In genomic region chr5:168666356-168666755, GRCh38 we compare ENCODE assay signal across 19 cellular contexts.
"Had no signal": no experiment of that assay in that cellular context is flagged by ENCODE, and none has a peak within 500 bp of the region (broad histone marks: within the 10 kb centered on the region; RNA-seq: fewer than 3 reads in every experiment).

No MANE protein-coding gene starts in this region.

- H3K4me3 ChIP-seq: coronary artery, dorsolateral prefrontal cortex, esophagus muscularis mucosa, gastroesophageal sphincter, heart right ventricle, left lung, lower lobe of right lung, mucosa of descending colon had no signal

- H3K4me1 ChIP-seq: esophagus muscularis mucosa, foreskin keratinocyte, gastroesophageal sphincter, heart right ventricle, left lung, lower lobe of right lung had no signal

- H3K27ac ChIP-seq: coronary artery, dorsolateral prefrontal cortex, esophagus muscularis mucosa, foreskin keratinocyte, gastroesophageal sphincter, heart right ventricle, left lung, lower lobe of right lung had no signal

- H3K9me3 ChIP-seq: esophagus muscularis mucosa, gastroesophageal sphincter, heart right ventricle, left lung, lower lobe of right lung, mucosa of descending colon had no signal

- DNase-seq: dermis blood vessel endothelial cell; dorsolateral prefrontal cortex; effector CD4-positive, alpha-beta T cell; effector memory CD4-positive, alpha-beta T cell; foreskin keratinocyte; heart right ventricle; hippocampal formation; kidney; kidney glomerular epithelial cell; left cardiac atrium; left lung; left ventricle myocardium superior; lower lobe of right lung; mesenchymal stem cell; mucosa of descending colon; naive thymus-derived CD4-positive, alpha-beta T cell had no signal

- H3K36me3 ChIP-seq: heart right ventricle, left lung, lower lobe of right lung had no signal

- H3K27me3 ChIP-seq: esophagus muscularis mucosa, foreskin keratinocyte, gastroesophageal sphincter, left lung had no signal
